ENCODE assay signal across 8 cellular contexts in genomic region chr9:83622433-83622813, GRCh38. TPM values are rescaled to one million over a fixed set of nuclear protein-coding genes. Genes with fewer than 3 reads are reported as not detected.
DNase-seq lines count a peak whose midpoint lies in the region; FAIRE-seq and TF ChIP-seq lines count a peak whose summit lies in the region.

No MANE protein-coding gene starts in this region.

- H3K79me1 ChIP-seq in H1 (ENCODE audit: low read depth, low read length), result no peaks in the 10 kb centered on the region

- H4K20me1 ChIP-seq in H1 (replicated peaks in 1 of 2; ENCODE audit: control insufficient read depth in 1 of 2, insufficient read depth in 2 of 2, low read length in 2 of 2), result no peaks in the 10 kb centered on the region

- TF ChIP-seq CTCF in H1 (IDR thresholded peaks at IDR 0.05; ENCODE audit: control extremely low read depth in 1 of 3, insufficient read depth in 1 of 3, low read depth in 1 of 3, low read length in 3 of 3), result no peak
- no peak for TF ChIP-seq CTCF in osteocyte (IDR thresholded peaks at IDR 0.05)

- H3K9me3 Mint-ChIP-seq in osteocyte (ENCODE audit: unreplicated experiment), result no peaks in the 10 kb centered on the region

- H2AK5ac ChIP-seq in H1 (ENCODE audit: low read depth, low read length), result no peak overlapping the region

- 0 out of 2 replicates have a peak overlapping the region, but pooled peaks have one; percentile 61 for H2BK15ac ChIP-seq in H1 (ENCODE audit: low read length)

- TF ChIP-seq EP300 in H1 (IDR thresholded peaks at IDR 0.05; ENCODE audit: borderline replicate concordance in 1 of 2, low read depth in 2 of 2, low read length in 2 of 2), result no peak

- no peak overlapping the region for H4K8ac ChIP-seq in H1 (ENCODE audit: extremely low read depth, insufficient read depth, low read length)

- no peaks in the 10 kb centered on the region for H3K9me3 ChIP-seq in H1 (ENCODE audit: insufficient read depth in 2 of 2, low read depth in 1 of 2, low read length in 1 of 2)

- H3K4me1 ChIP-seq in H1 (replicated peaks in 1 of 4; ENCODE audit: control insufficient read depth in 3 of 4, insufficient read depth in 4 of 4, low read length in 3 of 4), result peaks cover 0 to 2% (median 0%) of the 10 kb centered on the region in 4 experiments; a peak in 3 of 7 replicates

- H3K4ac ChIP-seq in H1 (replicated peaks; ENCODE audit: insufficient read length, low read depth, low read length), result no peak overlapping the region

- H4K5ac ChIP-seq in H1 (ENCODE audit: insufficient read length, low read depth, low read length), result no peak overlapping the region

- no peak overlapping the region for H2AFZ ChIP-seq in H1 (ENCODE audit: low read length)

- H3K23ac ChIP-seq in H1 (ENCODE audit: insufficient read length), result no peak overlapping the region

- H3K4me3 ChIP-seq in H1 (ENCODE audit: extremely low read depth in 1 of 4, insufficient read depth in 2 of 4, low read depth in 3 of 4, low read length in 4 of 4), result peak overlapping the region; percentile 73 to 74 (median 74)

- no peak overlapping the region for H3K14ac ChIP-seq in H1 (ENCODE audit: insufficient read length)

- DNase-seq in NCI-H1092 treated with DMSO at 0.1 percent for 48 hours (lab: John Stamatoyannopoulos, UW), result peak; percentile 61
- no peak for DNase-seq in NCI-H1092 (lab: John Stamatoyannopoulos, UW)
- peak; percentile 48 for DNase-seq in NCI-H748 treated with DMSO at 0.1 percent for 48 hours (lab: John Stamatoyannopoulos, UW)
- no peak for DNase-seq in H1 (ENCODE audit: low read depth in 1 of 2, low spot score in 2 of 2)
- DNase-seq in osteocyte (ENCODE audit: extremely low spot score, unreplicated experiment), result no peak
- no peak for DNase-seq in H4 (ENCODE audit: low spot score)
- no peak for DNase-seq in DMS79 (lab: John Stamatoyannopoulos, UW)
- no peak for DNase-seq in midbrain (lab: John Stamatoyannopoulos, UW)

- peaks cover 5% of the 10 kb centered on the region; the same call in 1 of the 2 replicates for H3K23me2 ChIP-seq in H1 (ENCODE audit: low read depth, low read length)

- H2BK12ac ChIP-seq in H1 (ENCODE audit: low read depth, low read length), result no peak overlapping the region

- no peaks in the 10 kb centered on the region for H3K79me2 ChIP-seq in H1 (ENCODE audit: control insufficient read depth in 1 of 2, insufficient read depth in 2 of 2, low read length in 2 of 2)

- H3K27me3 Mint-ChIP-seq in osteocyte (ENCODE audit: unreplicated experiment), result peaks cover 7% of the 10 kb centered on the region

- POLR2A ChIA-PET in H1 (lab: Charles Lee; ENCODE audit: partially characterized antibody), result interaction anchor here (0.6 to 1.2 kb wide), 2 partner anchors 22 to 86 kb away, joined by 3 to 4 read pairs; no protein-coding TSS in a partner anchor

- no peaks in the 10 kb centered on the region for H3K36me3 ChIP-seq in H1 (ENCODE audit: control insufficient read depth in 2 of 4, insufficient read depth in 4 of 4, low read length in 3 of 4)

- peak overlapping the region; percentile 81 for H3K27ac Mint-ChIP-seq in osteocyte (ENCODE audit: unreplicated experiment)

- TF ChIP-seq RAD21 in H1 (IDR thresholded peaks at IDR 0.05 in 1 of 2, conservative IDR thresholded peaks at IDR 0.05 in 1 of 2; ENCODE audit: low read depth in 2 of 2, low read length in 2 of 2), result no peak

- no peak for TF ChIP-seq POLR2A in H1 (IDR thresholded peaks at IDR 0.05; ENCODE audit: control extremely low read depth in 1 of 2, low read depth in 2 of 2, low read length in 2 of 2)

- 39% methylated on average over 10 of the region's 10 CpGs; no CpG with 5 or more reads in 1 of the 2 experiments for WGBS in H1 (ENCODE audit: extremely low coverage in 1 of 2, insufficient coverage in 1 of 2, insufficient read length in 1 of 2, insufficient replicate concordance in 2 of 2, low coverage in 1 of 2, low lambda C conversion rate in 2 of 2, missing lambda C conversion rate in 1 of 2), 2 experiments

- peak overlapping the region; percentile 68 to 84 for H3K4me2 ChIP-seq in H1 (ENCODE audit: insufficient read depth in 1 of 2, low read depth in 2 of 2, low read length in 2 of 2)

- peak overlapping the region; percentile 87 for H3K4me3 Mint-ChIP-seq in osteocyte (ENCODE audit: unreplicated experiment)

- no peak overlapping the region for H3K27ac ChIP-seq in H1 (ENCODE audit: low read depth, low read length)

- CTCF ChIA-PET in H1 (lab: Charles Lee; ENCODE audit: partially characterized antibody), result interaction anchor here (2.4 to 2.8 kb wide), 3 partner anchors 15 to 292 kb away, joined by 8 to 44 read pairs (median 9); no protein-coding TSS in a partner anchor

- no peak overlapping the region for H3K56ac ChIP-seq in H1 (replicated peaks; ENCODE audit: insufficient read length, low read depth, low read length)

- no peak overlapping the region for H2BK5ac ChIP-seq in H1 (ENCODE audit: low read depth, low read length)

- H3K27me3 ChIP-seq in H1 (replicated peaks in 1 of 4; ENCODE audit: control insufficient read depth in 3 of 4, extremely low read depth in 1 of 4, insufficient read depth in 3 of 4, low read length in 3 of 4), result no peaks in the 10 kb centered on the region; a peak in 1 of 7 replicates

- H4K91ac ChIP-seq in H1 (replicated peaks; ENCODE audit: insufficient read length, low read length), result no peak overlapping the region

- H2BK20ac ChIP-seq in H1 (ENCODE audit: low read length), result no peak overlapping the region

- peak overlapping the region in 3 of 4 experiments; percentile 38 to 64 (median 58); a peak in 3 of 7 replicates for H3K9ac ChIP-seq in H1 (replicated peaks in 1 of 4; ENCODE audit: extremely low read depth in 1 of 4, low read depth in 3 of 4, low read length in 3 of 4)

- H3K4me1 Mint-ChIP-seq in osteocyte (ENCODE audit: unreplicated experiment), result peaks cover 17% of the 10 kb centered on the region

- no peak for FAIRE-seq in H1 (lab: Jason Lieb, UNC)

- no peaks in the 10 kb centered on the region for H3K36me3 Mint-ChIP-seq in osteocyte (ENCODE audit: unreplicated experiment)

- no peak overlapping the region for H3K18ac ChIP-seq in H1 (ENCODE audit: extremely low read depth, low read length)

- H2BK120ac ChIP-seq in H1 (replicated peaks; ENCODE audit: low read depth, low read length), result no peak overlapping the region

RNA-seq across cellular contexts. Expression of gene IDNK, which starts 0.5 kb away (rescaled TPM):
- 0.38 and 0.48 TPM in 2 replicates for total RNA-seq in H1 (2021; fragmentation: NEBNext Ultra II Directional; extraction: Animal tissue kit (Norgen Biotek cat#: 25700))
- 0.27 and 0.29 TPM in 2 replicates for polyA plus RNA-seq in H1 (2011; rRNA removed)
- 0.54 TPM for polyA plus RNA-seq in H1 (2011; cell fraction: cytosol; rRNA removed)
- 0.57 TPM for polyA plus RNA-seq in H1 (2011; cell fraction: nucleus; rRNA removed)
- polyA plus RNA-seq in H1 (2012, experiment 1 of 2), result 0.47 to 1.3 TPM (median 0.80 TPM) in 4 replicates
- 0.50 TPM for polyA plus RNA-seq in H1 (2012, experiment 2 of 2)
- polyA plus RNA-seq in H1 (2013, experiment 1 of 2), result 0.51 TPM
- polyA plus RNA-seq in H1 (2013, experiment 2 of 2), result 0.53 TPM
- polyA minus RNA-seq in H1 (2011; rRNA and poly(A)+ RNA removed), result 0.20 and 0.22 TPM in 2 replicates
- not detected for polyA minus RNA-seq in H1 (2011; cell fraction: cytosol; rRNA and poly(A)+ RNA removed)
- not detected for polyA minus RNA-seq in H1 (2011; cell fraction: nucleus; rRNA and poly(A)+ RNA removed)
- 4.3 and 5.7 TPM in 2 replicates for total RNA-seq in osteocyte
- total RNA-seq in H4 (2014; rRNA removed; shearing (Covaris generic)), result 1.9 and 3.8 TPM in 2 replicates

Comparison
In these comparisons a context has a peak if more than half of its experiments do, and no peak if none do; other contexts are left out.
1. DNase-seq: peak in NCI-H1092 treated with DMSO at 0.1 percent for 48 hours (single experiment) and NCI-H748 treated with DMSO at 0.1 percent for 48 hours (single experiment); none in NCI-H1092 (single experiment), H1 (0 of 2), osteocyte (single experiment), H4 (single experiment), DMS79 (single experiment) and midbrain (single experiment).